Comparison of ENCODE assay signal across 9 cellular contexts in the genomic region with DNA sequence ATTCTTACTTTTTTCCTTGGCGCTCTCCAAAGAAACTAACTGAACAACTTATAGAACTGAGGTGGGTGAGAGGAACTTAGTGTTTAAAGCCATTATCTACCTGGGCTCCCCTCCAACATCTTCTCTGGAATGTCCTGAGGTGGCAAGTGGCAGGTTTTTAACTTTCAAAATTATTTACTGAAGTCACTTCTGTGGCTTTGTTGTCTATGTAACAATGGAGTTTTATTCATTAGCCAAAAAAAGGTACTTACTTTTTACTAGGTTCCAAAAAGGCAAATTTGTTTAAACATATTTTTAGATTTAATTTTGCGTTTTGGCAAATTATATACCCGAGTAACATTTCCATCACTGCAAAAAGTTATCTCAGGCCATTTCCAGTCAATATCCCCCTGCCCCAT. TPM values are rescaled to one million over a fixed set of nuclear protein-coding genes. Genes with fewer than 3 reads are reported as not detected.
DNase-seq lines count a peak whose midpoint lies in the region; ATAC-seq and TF ChIP-seq lines count a peak whose summit lies in the region.
"Had no signal": no experiment of that assay in that cellular context is flagged by ENCODE, and none has a peak within 500 bp of the region (broad histone marks: within the 10 kb centered on the region; RNA-seq: fewer than 3 reads in every experiment).

No MANE protein-coding gene starts in this region.

- H3K36me3 Mint-ChIP-seq in IgD-negative memory B cell: peaks cover 3% of the 10 kb centered on the region
- H3K36me3 Mint-ChIP-seq in MCF 10A (ENCODE audit: insufficient read depth, unreplicated experiment): peaks cover 85% of the 10 kb centered on the region

- intact Hi-C loops in MCF 10A (cut with micrococcal nuclease): loop anchor here (5.0 kb wide), 1 partner anchor 226 kb away; no protein-coding TSS in a partner anchor

- H3K9me3 Mint-ChIP-seq in IgD-negative memory B cell: no peaks in the 10 kb centered on the region
- no peaks in the 10 kb centered on the region for H3K9me3 Mint-ChIP-seq in MCF 10A (ENCODE audit: unreplicated experiment)

- ATAC-seq in HG02981 (IDR thresholded peaks at IDR 0.05; ENCODE audit: unreplicated experiment): no peak

- peak overlapping the region; percentile 71 to 95 (median 92) for H3K27ac Mint-ChIP-seq in IgD-negative memory B cell
- H3K27ac Mint-ChIP-seq in MCF 10A (ENCODE audit: low read depth, unreplicated experiment): peak overlapping the region; percentile 94

- peak overlapping the region; percentile 99 for H3K9ac ChIP-seq in BLaER1

- H3K4me1 ChIP-seq in BLaER1 (peaks cover 80% of the 10 kb centered on the region), muscle layer of duodenum (ENCODE audit: control insufficient read depth in 1 of 2, insufficient read depth in 2 of 2, low read length in 2 of 2) (peaks cover 30 to 47% of the 10 kb centered on the region in 2 donors)

- H4K20me1 ChIP-seq in BLaER1: peaks cover 73% of the 10 kb centered on the region

- H3K27me3 ChIP-seq in BLaER1 (no peaks in the 10 kb centered on the region), muscle layer of duodenum (ENCODE audit: low read depth, low read length) (no peaks in the 10 kb centered on the region)

- H3K4me3 ChIP-seq in BLaER1 (peak overlapping the region; percentile 99), muscle layer of duodenum (ENCODE audit: low read depth in 1 of 2, low read length in 2 of 2) (peak overlapping the region; percentile 5 to 16)

- no peaks in the 10 kb centered on the region for H3K27me3 Mint-ChIP-seq in IgD-negative memory B cell
- no peaks in the 10 kb centered on the region for H3K27me3 Mint-ChIP-seq in MCF 10A (ENCODE audit: insufficient read depth, unreplicated experiment)

- H3K9me3 ChIP-seq in BLaER1 (no peaks in the 10 kb centered on the region), muscle layer of duodenum (ENCODE audit: control insufficient read depth in 1 of 2, low read length in 2 of 2) (no peaks in the 10 kb centered on the region)

- H3K4me2 ChIP-seq in BLaER1: peak overlapping the region; percentile 93

- TF ChIP-seq CTCF in MCF 10A (IDR thresholded peaks at IDR 0.05; ENCODE audit: unreplicated experiment): no peak

- peaks cover 33 to 38% (median 37%) of the 10 kb centered on the region in 3 donors for H3K4me1 Mint-ChIP-seq in IgD-negative memory B cell
- peaks cover 43% of the 10 kb centered on the region for H3K4me1 Mint-ChIP-seq in MCF 10A (ENCODE audit: insufficient read depth, unreplicated experiment)

- TSS peak; percentile 20 for BruUV-seq in MCF 10A (replicated peaks; lab: Mats Ljungman, UMichigan)

- H3K27ac ChIP-seq in BLaER1 (peak overlapping the region; percentile 99), muscle layer of duodenum (ENCODE audit: low read length) (no peak overlapping the region)

- POLR2A ChIA-PET in MCF 10A (lab: Yijun Ruan, JAX): interaction anchor here (0.6 to 6.9 kb wide), 8 partner anchors 10 to 318 kb away, joined by 3 to 125 read pairs (median 30); a partner anchor contains a TSS

- CTCF ChIA-PET in MCF 10A (lab: Yijun Ruan, JAX): interaction anchor here (1.3 kb wide), 1 partner anchor 34 kb away, joined by 3 read pairs; no protein-coding TSS in a partner anchor

- peak overlapping the region; percentile 90 to 98 (median 96) for H3K4me3 Mint-ChIP-seq in IgD-negative memory B cell
- peak overlapping the region; percentile 84 for H3K4me3 Mint-ChIP-seq in MCF 10A (ENCODE audit: unreplicated experiment)

- DNase-seq in MCF 10A (ENCODE audit: unreplicated experiment) (no peak), T1000 (lab: John Stamatoyannopoulos, UW) (no peak), COLO668 (lab: John Stamatoyannopoulos, UW; ENCODE audit: unreplicated experiment) (no peak), NCI-H2171 (lab: John Stamatoyannopoulos, UW) (no peak)
- DNase-seq: SIG-M5 had no signal

- H3K36me3 ChIP-seq in BLaER1: peaks cover 61% of the 10 kb centered on the region
- peaks cover 35% of the 10 kb centered on the region in 2 donors for H3K36me3 ChIP-seq in muscle layer of duodenum (ENCODE audit: control insufficient read depth in 1 of 2, insufficient read depth in 2 of 2, low read length in 2 of 2)

RNA-seq across cellular contexts. Expression of a gene that starts 2.4 kb away (rescaled TPM):
- 728 TPM for polyA plus RNA-seq in IgD-negative memory B cell
- total RNA-seq in MCF 10A (2022): 2,592 and 2,811 TPM in 2 replicates

RNA-seq across cellular contexts. Expression of a gene that starts 58.7 kb away (rescaled TPM):
- polyA plus RNA-seq in IgD-negative memory B cell: 24.9 TPM
- total RNA-seq in MCF 10A (2022): 36.8 and 48.4 TPM in 2 replicates
